ENCODE assay signal across 23 cellular contexts in the genomic region with DNA sequence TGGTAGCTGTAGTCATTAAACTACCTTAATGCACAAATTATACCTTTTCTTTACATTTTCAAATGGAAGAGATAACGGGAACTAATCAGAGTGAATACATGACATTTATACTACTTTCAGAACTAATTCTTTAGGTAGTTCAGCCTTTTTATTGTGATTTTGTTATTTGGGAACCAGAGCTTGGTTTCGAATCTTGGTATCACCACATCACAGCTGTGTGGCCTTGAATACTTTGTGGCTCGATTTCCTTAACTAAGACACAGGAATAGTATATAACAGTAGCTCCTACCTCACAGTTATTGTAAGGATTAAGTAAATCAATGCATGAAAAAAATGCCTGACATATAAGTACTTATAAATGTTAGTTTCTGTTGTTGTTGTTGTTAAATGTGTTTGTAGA.
DNase-seq lines count a peak whose midpoint lies in the region; ATAC-seq and TF ChIP-seq lines count a peak whose summit lies in the region.
"Had no signal": no experiment of that assay in that cellular context is flagged by ENCODE, and none has a peak within 500 bp of the region (broad histone marks: within the 10 kb centered on the region; RNA-seq: fewer than 3 reads in every experiment).

No MANE protein-coding gene starts in this region.

- H4K20me1 ChIP-seq in osteoblast (ENCODE audit: insufficient read depth, low read length), result no peaks in the 10 kb centered on the region

- no peak overlapping the region for H2AFZ ChIP-seq in osteoblast (ENCODE audit: low read length)

- no peak for ATAC-seq in GM19467 (IDR thresholded peaks at IDR 0.05; ENCODE audit: unreplicated experiment)
- ATAC-seq in naive thymus-derived CD8-positive, alpha-beta T cell, result no peak
- ATAC-seq: activated T-cell treated with anti-CD3 and anti-CD28 coated beads, Interleukin-2, amount 50 U/mL, for 4 hours had no signal

- no peak overlapping the region for H3K27ac Mint-ChIP-seq in naive thymus-derived CD8-positive, alpha-beta T cell
- H3K27ac Mint-ChIP-seq: activated naive CD4-positive, alpha-beta T cell treated with anti-CD3 and anti-CD28 coated beads for 36 hours; CD14-positive monocyte; nephron progenitor cell had no signal

- H3K27me3 ChIP-seq in SJSA1 (replicated peaks), result no peaks in the 10 kb centered on the region
- H3K27me3 ChIP-seq in dorsolateral prefrontal cortex, result no peaks in the 10 kb centered on the region
- H3K27me3 ChIP-seq in osteoblast (ENCODE audit: insufficient read depth, low read length), result no peaks in the 10 kb centered on the region
- H3K27me3 ChIP-seq in right atrium auricular region, result no peaks in the 10 kb centered on the region
- H3K27me3 ChIP-seq: ascending aorta, sigmoid colon had no signal

- no peak overlapping the region for H3K4me3 ChIP-seq in SJSA1
- no peak overlapping the region for H3K4me3 ChIP-seq in dorsolateral prefrontal cortex
- H3K4me3 ChIP-seq in osteoblast (ENCODE audit: insufficient read depth, low read length), result no peak overlapping the region
- no peak overlapping the region for H3K4me3 ChIP-seq in right atrium auricular region
- H3K4me3 ChIP-seq: ascending aorta, HAP-1, sigmoid colon had no signal

- POLR2A ChIA-PET in naive thymus-derived CD8-positive, alpha-beta T cell (lab: Charles Lee), result no interaction called here

- H3K4me3 Mint-ChIP-seq in naive thymus-derived CD8-positive, alpha-beta T cell, result no peak overlapping the region
- H3K4me3 Mint-ChIP-seq: activated naive CD4-positive, alpha-beta T cell treated with anti-CD3 and anti-CD28 coated beads for 36 hours; activated T-cell treated with anti-CD3 and anti-CD28 coated beads, Interleukin-2, amount 50 U/mL, for 4 hours; CD14-positive monocyte; nephron progenitor cell had no signal

- H3K9me3 ChIP-seq in SJSA1 (replicated peaks), result no peaks in the 10 kb centered on the region
- no peaks in the 10 kb centered on the region for H3K9me3 ChIP-seq in osteoblast (ENCODE audit: low read depth, low read length)
- peaks cover 0 to 2% of the 10 kb centered on the region in 2 donors for H3K9me3 ChIP-seq in right atrium auricular region
- H3K9me3 ChIP-seq: ascending aorta, HAP-1, sigmoid colon had no signal

- H3K36me3 Mint-ChIP-seq in naive thymus-derived CD8-positive, alpha-beta T cell, result peaks cover 8 to 22% (median 17%) of the 10 kb centered on the region in 3 donors

- peak; percentile 4 for DNase-seq in ELR (ENCODE audit: low read depth)
- DNase-seq in SJSA1 (ENCODE audit: low read depth in 1 of 2, low spot score in 2 of 2), result no peak
- DNase-seq in dorsolateral prefrontal cortex, result no peak
- no peak for DNase-seq in osteoblast (ENCODE audit: insufficient read length, low spot score, missing footprints)
- DNase-seq in activated T-cell treated with anti-CD3 and anti-CD28 coated beads, Interleukin-2, amount 50 U/mL, for 48 hours, result no peak
- no peak for DNase-seq in right atrium auricular region (ENCODE audit: low spot score)
- no peak for DNase-seq in naive thymus-derived CD8-positive, alpha-beta T cell
- DNase-seq: activated CD4-positive, CD25-positive, alpha-beta regulatory T cell treated with anti-CD3 and anti-CD28 coated beads, Interleukin-2, amount 50 U/mL, for 72 hours; activated naive CD4-positive, alpha-beta T cell treated with anti-CD3 and anti-CD28 coated beads for 36 hours; activated T-cell treated with anti-CD3 and anti-CD28 coated beads, Interleukin-2, amount 50 U/mL, for 4 hours; effector memory CD4-positive, alpha-beta T cell; NCI-H1694; NCI-H2171 treated with DMSO at 0.1 percent for 48 hours; NCI-H526; nephron progenitor cell; posterior cingulate gyrus; sigmoid colon; substantia nigra had no signal

- peaks cover 0 to 13% (median 4%) of the 10 kb centered on the region in 4 donors for H3K4me1 Mint-ChIP-seq in naive thymus-derived CD8-positive, alpha-beta T cell
- H3K4me1 Mint-ChIP-seq: nephron progenitor cell had no signal

- intact Hi-C loops in dorsolateral prefrontal cortex (cut with DNase I), result loop anchor here in 1 of 2 donors (5.0 kb wide), 1 partner anchor 321 kb away; no protein-coding TSS in a partner anchor

- TF ChIP-seq CTCF in dorsolateral prefrontal cortex (IDR thresholded peaks at IDR 0.05 in 54 of 56, conservative IDR thresholded peaks at IDR 0.05 in 2 of 56; ENCODE audit: low read depth in 1 of 56, partially characterized antibody in 56 of 56) (no peak), osteoblast (IDR thresholded peaks at IDR 0.05; ENCODE audit: extremely low read depth, low read depth, low read length) (no peak), right atrium auricular region (IDR thresholded peaks at IDR 0.05) (no peak)

- peaks cover 0 to under 1% (median 0%) of the 10 kb centered on the region in 9 donors for H3K9me3 Mint-ChIP-seq in naive thymus-derived CD8-positive, alpha-beta T cell
- H3K9me3 Mint-ChIP-seq: activated naive CD4-positive, alpha-beta T cell treated with anti-CD3 and anti-CD28 coated beads for 36 hours; activated T-cell treated with anti-CD3 and anti-CD28 coated beads, Interleukin-2, amount 50 U/mL, for 4 hours; CD14-positive monocyte; nephron progenitor cell had no signal

- H3K36me3 ChIP-seq in SJSA1, result no peaks in the 10 kb centered on the region
- H3K36me3 ChIP-seq in osteoblast (ENCODE audit: insufficient read depth, low read length), result no peaks in the 10 kb centered on the region
- no peaks in the 10 kb centered on the region for H3K36me3 ChIP-seq in right atrium auricular region
- H3K36me3 ChIP-seq: ascending aorta, HAP-1, sigmoid colon had no signal

- H3K4me2 ChIP-seq in osteoblast (ENCODE audit: insufficient read depth, low read length), result peak overlapping the region; percentile 53

- no peaks in the 10 kb centered on the region for H3K79me2 ChIP-seq in osteoblast (ENCODE audit: insufficient read depth, low read length)

- H3K4me1 ChIP-seq in SJSA1 (replicated peaks), result peaks cover 31% of the 10 kb centered on the region
- H3K4me1 ChIP-seq in osteoblast (ENCODE audit: insufficient read depth, low read length), result peaks cover 34% of the 10 kb centered on the region
- H3K4me1 ChIP-seq in right atrium auricular region, result peaks cover 0 to 8% of the 10 kb centered on the region in 2 donors
- H3K4me1 ChIP-seq: ascending aorta, HAP-1 had no signal

- H3K27ac ChIP-seq in SJSA1, result peak overlapping the region; percentile 84
- peak overlapping the region in 51 of 59 donors; percentile 7 to 87 (median 58) for H3K27ac ChIP-seq in dorsolateral prefrontal cortex
- H3K27ac ChIP-seq in osteoblast (ENCODE audit: low read depth, low read length), result peak overlapping the region; percentile 57
- peak overlapping the region in 1 of 2 donors; percentile 4 for H3K27ac ChIP-seq in right atrium auricular region
- H3K27ac ChIP-seq: ascending aorta, RWPE1 had no signal

- no peaks in the 10 kb centered on the region for H3K27me3 Mint-ChIP-seq in naive thymus-derived CD8-positive, alpha-beta T cell
